ENCODE assay signal across 1 cellular context in the genomic region with DNA sequence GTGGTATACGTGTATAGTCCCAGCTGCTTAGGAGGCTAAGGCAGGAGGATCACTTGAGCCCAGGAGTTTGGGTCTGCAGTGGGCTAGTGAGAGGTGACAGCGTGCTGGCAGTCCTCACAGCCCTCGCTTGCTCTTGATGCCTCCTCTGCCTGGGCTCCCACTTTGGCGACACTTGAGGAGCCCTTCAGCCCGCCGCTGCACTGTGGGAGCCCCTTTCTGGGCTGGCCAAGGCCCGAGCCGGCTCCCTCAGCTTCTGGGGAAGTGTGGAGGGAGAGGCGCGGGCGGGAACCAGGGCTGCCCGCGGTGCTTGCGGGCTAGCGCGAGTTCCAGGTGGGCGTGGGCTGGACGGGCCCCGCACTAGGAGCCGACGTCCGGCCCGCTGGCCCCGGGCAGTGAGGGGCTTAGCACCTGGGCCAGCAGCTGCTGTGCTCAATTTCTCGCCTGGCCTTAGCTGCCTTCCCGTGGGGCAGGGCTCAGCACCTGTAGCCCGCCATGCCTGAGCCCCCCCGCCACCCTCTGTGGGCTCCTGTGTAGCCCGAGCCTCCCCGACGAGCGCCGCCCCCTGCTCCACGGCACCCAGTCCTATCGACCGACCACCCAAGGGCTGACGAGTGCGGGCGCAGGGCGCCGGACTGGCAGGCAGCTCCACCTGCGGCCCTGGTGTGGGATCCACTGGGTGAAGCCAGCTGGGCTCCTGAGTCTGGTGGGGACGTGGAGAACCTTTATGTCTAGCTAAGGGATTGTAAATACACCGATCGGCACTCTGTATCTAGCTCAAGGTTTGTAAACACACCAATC. TPM values are rescaled to one million over a fixed set of nuclear protein-coding genes. Genes with fewer than 3 reads are reported as not detected.
"Had no signal": no experiment of that assay in that cellular context is flagged by ENCODE, and none has a peak within 500 bp of the region (broad histone marks: within the 10 kb centered on the region; RNA-seq: fewer than 3 reads in every experiment).

No MANE protein-coding gene starts in this region.

RNA-seq across cellular contexts. Expression of a gene that starts 28.1 kb away (rescaled TPM):
- polyA plus RNA-seq: immature natural killer cell had no signal
